In the genomic region with DNA sequence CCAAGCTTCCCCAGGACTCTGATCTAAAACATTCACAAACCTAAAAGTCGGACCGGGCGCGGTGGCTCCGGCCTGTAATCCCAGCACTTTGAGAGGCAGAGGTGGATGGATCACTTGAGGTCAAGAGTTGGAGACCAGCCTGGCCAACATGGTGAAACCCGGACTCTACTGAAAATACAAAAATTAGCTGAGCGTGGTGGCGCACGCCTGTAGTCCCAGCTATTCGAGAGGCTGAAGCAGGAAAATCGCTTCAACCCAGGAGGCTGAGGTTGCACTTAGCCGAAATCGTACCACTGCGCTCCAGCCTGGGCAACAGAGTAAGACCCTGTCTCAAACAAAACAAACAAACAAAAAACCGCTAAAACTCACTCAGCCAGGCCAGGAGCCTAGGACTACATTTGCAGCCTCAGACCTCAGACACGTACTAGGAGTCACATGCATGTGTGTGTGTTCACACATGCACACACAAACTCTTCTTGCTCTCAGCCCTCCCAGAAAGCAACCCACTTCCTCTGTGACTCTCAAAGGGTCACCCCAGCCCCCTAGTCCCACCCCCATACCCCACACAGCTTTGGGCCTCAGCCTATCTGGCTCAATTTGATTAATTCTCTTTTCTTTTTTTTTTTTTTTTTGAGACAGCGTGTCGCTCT, we compare ENCODE assay signal across 12 cellular contexts. TPM values are rescaled to one million over a fixed set of nuclear protein-coding genes. Genes with fewer than 3 reads are reported as not detected.
DNase-seq lines count a peak whose midpoint lies in the region; ATAC-seq and TF ChIP-seq lines count a peak whose summit lies in the region.
"Had no signal": no experiment of that assay in that cellular context is flagged by ENCODE, and none has a peak within 500 bp of the region (broad histone marks: within the 10 kb centered on the region; RNA-seq: fewer than 3 reads in every experiment).

No MANE protein-coding gene starts in this region.

- H3K27me3 Mint-ChIP-seq in H9 (ENCODE audit: low read depth) (peaks cover 5% of the 10 kb centered on the region), naive B cell (peaks cover 39 to 70% (median 60%) of the 10 kb centered on the region in 3 donors)

- no peaks in the 10 kb centered on the region for H3K36me3 ChIP-seq in ACC112 (ENCODE audit: insufficient read depth, low read length)
- H3K36me3 ChIP-seq in mammary epithelial cell (ENCODE audit: insufficient read depth, low read length) = no peaks in the 10 kb centered on the region

- H3K4me1 ChIP-seq in ACC112 (ENCODE audit: control insufficient read depth, insufficient read depth, low read length, unreplicated experiment) (peaks cover 6% of the 10 kb centered on the region), H9 (ENCODE audit: insufficient read depth, low read length) (peaks cover 3% of the 10 kb centered on the region; the same call in 1 of the 2 replicates), mammary epithelial cell (ENCODE audit: insufficient read depth, low read length) (peaks cover 5% of the 10 kb centered on the region)

- H2AFZ ChIP-seq in ACC112 (ENCODE audit: low read length, unreplicated experiment) = no peak overlapping the region
- peak overlapping the region; percentile 58 for H2AFZ ChIP-seq in H9 (ENCODE audit: low read length)
- H2AFZ ChIP-seq in mammary epithelial cell (ENCODE audit: low read depth, low read length) = no peak overlapping the region
- H2AFZ ChIP-seq: parathyroid adenoma had no signal

- H3K18ac ChIP-seq in H9 (ENCODE audit: insufficient read length, low read depth, low read length) = no peak overlapping the region

- H3K23me2 ChIP-seq in H9 (ENCODE audit: insufficient read length, low read depth, low read length, poor library complexity, severe bottlenecking) = peaks cover 4% of the 10 kb centered on the region

- no peak overlapping the region for H2BK15ac ChIP-seq in H9 (ENCODE audit: low read depth, low read length)

- no peaks in the 10 kb centered on the region for H3K79me1 ChIP-seq in H9 (ENCODE audit: insufficient read depth, low read depth, low read length, poor library complexity, severe bottlenecking)

- TF ChIP-seq CTCF in H9 (conservative IDR thresholded peaks at IDR 0.05) (no peak), mammary epithelial cell (conservative IDR thresholded peaks at IDR 0.05 in 1 of 2, IDR thresholded peaks at IDR 0.05 in 1 of 2; ENCODE audit: extremely low read depth in 1 of 2, insufficient read depth in 1 of 2, low read depth in 1 of 2, low read length in 2 of 2) (no peak)

- H3K4me3 Mint-ChIP-seq in H9 (peak overlapping the region; percentile 83 to 86), naive B cell (peak overlapping the region in 7 of 8 donors; percentile 71 to 88 (median 79))

- H3K23ac ChIP-seq in H9 (ENCODE audit: insufficient read length, low read depth, low read length) = no peak overlapping the region

- H3K4me1 Mint-ChIP-seq in H9 (peaks cover 24 to 25% of the 10 kb centered on the region in 2 experiments), naive B cell (peaks cover 14 to 26% (median 15%) of the 10 kb centered on the region in 3 donors)

- intact Hi-C loops in mammary epithelial cell (cut with micrococcal nuclease) = no loop called here

- H3K56ac ChIP-seq in H9 (ENCODE audit: insufficient read length, low read depth, low read length) = no peak overlapping the region

- no peak overlapping the region for H2BK20ac ChIP-seq in H9 (ENCODE audit: low read depth, low read length, poor library complexity, severe bottlenecking)

- H2BK120ac ChIP-seq in H9 (ENCODE audit: low read depth, low read length, poor library complexity, severe bottlenecking) = no peak overlapping the region

- H2BK5ac ChIP-seq in H9 (ENCODE audit: insufficient read length, low read length) = no peak overlapping the region

- H4K91ac ChIP-seq in H9 (ENCODE audit: insufficient read length, low read depth, low read length) = no peak overlapping the region

- DNase-seq in H9 = no peak
- DNase-seq in mammary epithelial cell = no peak
- no peak for DNase-seq in naive B cell
- no peak for DNase-seq in epidermal melanocyte (ENCODE audit: insufficient read length, low spot score)
- no peak for DNase-seq in dermis blood vessel endothelial cell
- DNase-seq: central memory CD4-positive, alpha-beta T cell; immature natural killer cell; NCI-H1417 treated with DMSO at 0.1 percent for 48 hours had no signal

- no TSS peak for BruUV-seq in mammary epithelial cell (replicated peaks; lab: Mats Ljungman, UMichigan)

- H3K4me2 ChIP-seq in H9 (ENCODE audit: insufficient read depth, insufficient read length, low read length) (peak overlapping the region; percentile 41), mammary epithelial cell (ENCODE audit: insufficient read depth, low read depth, low read length) (peak overlapping the region; percentile 48)

- H3K9ac ChIP-seq in H9 (ENCODE audit: extremely low read depth, insufficient read length, low read length) (no peak overlapping the region), mammary epithelial cell (ENCODE audit: insufficient read depth, low read length) (no peak overlapping the region)
- H3K9ac ChIP-seq: parathyroid adenoma had no signal

- no peaks in the 10 kb centered on the region; a peak in 1 of 5 replicates for H3K9me3 Mint-ChIP-seq in H9
- H3K9me3 Mint-ChIP-seq in naive B cell = peaks cover 0 to 2% (median 0%) of the 10 kb centered on the region in 7 donors

- H4K8ac ChIP-seq in H9 (replicated peaks; ENCODE audit: insufficient read length, low read depth, low read length) = no peak overlapping the region

- H3K4me3 ChIP-seq in ACC112 (ENCODE audit: low read depth, low read length) (peak overlapping the region; percentile 92; the same call in 1 of the 2 replicates), mammary epithelial cell (replicated peaks in 1 of 3; ENCODE audit: insufficient read depth in 1 of 3, low read depth in 2 of 3, low read length in 3 of 3) (peak overlapping the region in 1 of 3 experiments; percentile 86)

- H3K79me2 ChIP-seq in ACC112 (ENCODE audit: control insufficient read depth, insufficient read depth, low read length, unreplicated experiment) = no peaks in the 10 kb centered on the region
- peaks cover 8% of the 10 kb centered on the region; the same call in 1 of the 2 replicates for H3K79me2 ChIP-seq in H9 (ENCODE audit: insufficient read depth, low read length)
- H3K79me2 ChIP-seq in mammary epithelial cell (ENCODE audit: insufficient read depth, low read length) = no peaks in the 10 kb centered on the region
- H3K79me2 ChIP-seq: parathyroid adenoma had no signal

- no peak overlapping the region for H4K5ac ChIP-seq in H9 (ENCODE audit: insufficient read length, low read depth, low read length)

- CTCF ChIA-PET in mammary epithelial cell (lab: Charles Lee; ENCODE audit: low non-redundant PET) = interaction anchor here (0.6 kb wide), 1 partner anchor 33 kb away, joined by 4 read pairs; no protein-coding TSS in a partner anchor

- H2AK5ac ChIP-seq in H9 (ENCODE audit: insufficient read length, low read length) = no peak overlapping the region

- dilution Hi-C loops in mammary epithelial cell (cut with HindIII; ENCODE audit: low sequenced_read_pairs) = no loop called here

- H3K27ac ChIP-seq in ACC112 (ENCODE audit: low read depth, low read length) (no peak overlapping the region), H9 (ENCODE audit: insufficient read length, low read depth, low read length) (no peak overlapping the region), mammary epithelial cell (ENCODE audit: insufficient read depth, low read depth, low read length) (no peak overlapping the region)
- H3K27ac ChIP-seq: parathyroid adenoma had no signal

- no CpG with 5 or more reads among the region's 18 CpGs for WGBS in H9 (ENCODE audit: extremely low coverage, insufficient read length, low lambda C conversion rate)
- WGBS in mammary epithelial cell (ENCODE audit: low coverage, missing lambda C conversion rate) = 97% methylated on average over 13 of the region's 18 CpGs

- no peak overlapping the region for H3T11ph ChIP-seq in H9 (ENCODE audit: low read length)

- H4K20me1 ChIP-seq in H9 (ENCODE audit: control insufficient read depth, insufficient read depth, insufficient read length) = no peaks in the 10 kb centered on the region
- H4K20me1 ChIP-seq in mammary epithelial cell (ENCODE audit: insufficient read depth, low read length) = no peaks in the 10 kb centered on the region

- H2BK12ac ChIP-seq in H9 (ENCODE audit: insufficient read length, low read depth, low read length) = no peak overlapping the region

- no peak overlapping the region for H3K4ac ChIP-seq in H9 (ENCODE audit: low read depth, low read length)

- H3K27ac Mint-ChIP-seq in H9 (peak overlapping the region in 1 of 3 experiments; percentile 77; a peak in 1 of 7 replicates), naive B cell (peak overlapping the region in 1 of 6 donors; percentile 67)
- H3K27ac Mint-ChIP-seq: immature natural killer cell had no signal

- ATAC-seq in naive B cell (ENCODE audit: low read depth in 2 of 2) = no peak
- no peak for ATAC-seq in HG03439 (IDR thresholded peaks at IDR 0.05; ENCODE audit: unreplicated experiment)
- no peak for ATAC-seq in HG02759 (IDR thresholded peaks at IDR 0.05; ENCODE audit: unreplicated experiment)

- H3K27me3 ChIP-seq in ACC112 (ENCODE audit: insufficient read depth, low read length) (no peaks in the 10 kb centered on the region), H9 (ENCODE audit: insufficient read depth, low read length) (no peaks in the 10 kb centered on the region), mammary epithelial cell (ENCODE audit: insufficient read depth, low read length) (no peaks in the 10 kb centered on the region)

- H3K14ac ChIP-seq in H9 (ENCODE audit: insufficient read depth, low read length) = no peak overlapping the region

- H3K36me3 Mint-ChIP-seq in H9 (ENCODE audit: insufficient read depth in 1 of 3, low read depth in 3 of 3) (peaks cover 5 to 25% (median 20%) of the 10 kb centered on the region in 3 experiments; a peak in 6 of 7 replicates), naive B cell (peaks cover 0 to 15% of the 10 kb centered on the region in 2 donors)

- in situ Hi-C loops in mammary epithelial cell (cut with MboI; ENCODE audit: low sequenced_read_pairs in 2 of 2) = no loop called here

- H3K9me3 ChIP-seq in H9 (ENCODE audit: control insufficient read depth, low read depth, low read length) (no peaks in the 10 kb centered on the region), mammary epithelial cell (replicated peaks; ENCODE audit: insufficient read depth, low read length) (no peaks in the 10 kb centered on the region)

RNA-seq across cellular contexts. Expression of gene NOTCH3, which starts 0.7 kb away (rescaled TPM):
- total RNA-seq in H9 (2021) (164 and 165 TPM in 2 replicates), mammary epithelial cell (10 to 100 TPM; 15.1 to 44.7 TPM), dermis blood vessel endothelial cell (0.84 and 2.0 TPM in 2 replicates)
- polyA plus RNA-seq in mammary epithelial cell (7.3 TPM), naive B cell (ENCODE audit: low read depth in 6 of 6) (not detected)
- 50.0 TPM for polyA minus RNA-seq in mammary epithelial cell
- polyA plus RNA-seq: immature natural killer cell had no signal

RNA-seq across cellular contexts. Expression of gene EPHX3, which starts 30.7 kb away (rescaled TPM):
- 26.7 and 27.4 TPM in 2 replicates for total RNA-seq in H9 (2021)
- under 1 TPM; 0.17 to 0.47 TPM for total RNA-seq in mammary epithelial cell
- polyA plus RNA-seq in mammary epithelial cell = 0.06 TPM
- polyA minus RNA-seq in mammary epithelial cell = not detected
- not detected for polyA plus RNA-seq in naive B cell (ENCODE audit: low read depth in 6 of 6)
- under 0.01 and 0.09 TPM in 2 replicates for total RNA-seq in dermis blood vessel endothelial cell
- polyA plus RNA-seq: immature natural killer cell had no signal

Comparison
In these comparisons a context has a peak if more than half of its experiments do, and no peak if none do; other contexts are left out.
1. RNA of gene EPHX3, which starts 30.7 kb away (total RNA-seq): 26.7 to 27.4 TPM in H9; 0.17 to 0.47 TPM in mammary epithelial cell and under 0.01 to 0.09 TPM in dermis blood vessel endothelial cell; every median in the first group is over 10 times any median in the second.